Comparison of ENCODE assay signal across 21 cellular contexts in genomic region chr1:77371396-77371795, GRCh38.
DNase-seq lines count a peak whose midpoint lies in the region; ATAC-seq, FAIRE-seq and TF ChIP-seq lines count a peak whose summit lies in the region.
"Had no signal": no experiment of that assay in that cellular context is flagged by ENCODE, and none has a peak within 500 bp of the region (broad histone marks: within the 10 kb centered on the region; RNA-seq: fewer than 3 reads in every experiment).

No MANE protein-coding gene starts in this region.

- in situ Hi-C loops in HAP-1 (cut with MboI; ENCODE audit: low sequenced_read_pairs), result no loop called here

- peak overlapping the region; percentile 66 for H3K27ac ChIP-seq in smooth muscle cell (ENCODE audit: low read depth)
- H3K27ac ChIP-seq: hepatocyte, vagina had no signal

- 59% methylated on average over 1 of the region's 1 CpG for WGBS in smooth muscle cell (ENCODE audit: low lambda C conversion rate)

- no peaks in the 10 kb centered on the region for H3F3A ChIP-seq in smooth muscle cell (ENCODE audit: low read depth)

- ATAC-seq in HG03045 (IDR thresholded peaks at IDR 0.05; ENCODE audit: unreplicated experiment), result no peak
- ATAC-seq: GM23338, left ventricle myocardium superior had no signal

- H3K4me3 ChIP-seq in fibroblast of mammary gland (ENCODE audit: control insufficient read depth, low read depth, low read length), result no peak overlapping the region
- H3K4me3 ChIP-seq in smooth muscle cell, result no peak overlapping the region
- no peak overlapping the region for H3K4me3 ChIP-seq in HAP-1
- H3K4me3 ChIP-seq: GM23338, hepatocyte, vagina had no signal

- FAIRE-seq in RCC 7860 (lab: Jason Lieb, UNC), result no peak

- no peak overlapping the region for H3K4me2 ChIP-seq in smooth muscle cell
- H3K4me2 ChIP-seq: GM23338, hepatocyte had no signal

- H4K20me1 ChIP-seq in smooth muscle cell (ENCODE audit: low read depth), result no peaks in the 10 kb centered on the region

- H3K9me3 ChIP-seq in smooth muscle cell (replicated peaks; ENCODE audit: low read depth), result no peaks in the 10 kb centered on the region
- no peaks in the 10 kb centered on the region for H3K9me3 ChIP-seq in HAP-1
- H3K9me3 ChIP-seq: vagina had no signal

- no peak overlapping the region for H2AFZ ChIP-seq in smooth muscle cell (ENCODE audit: low read depth)
- H2AFZ ChIP-seq: GM23338, hepatocyte had no signal

- H3K27me3 ChIP-seq in smooth muscle cell (ENCODE audit: low read depth) (no peaks in the 10 kb centered on the region), HAP-1 (ENCODE audit: low read depth) (no peaks in the 10 kb centered on the region)
- H3K27me3 ChIP-seq: hepatocyte, vagina had no signal

- TF ChIP-seq CTCF in fibroblast of mammary gland (conservative IDR thresholded peaks at IDR 0.05; ENCODE audit: control insufficient read depth, insufficient read depth, low read depth, low read length), result no peak
- no peak for TF ChIP-seq CTCF in smooth muscle cell (IDR thresholded peaks at IDR 0.05; ENCODE audit: borderline replicate concordance, insufficient read depth, poor library complexity, severe bottlenecking)

- no peaks in the 10 kb centered on the region for H3K79me2 ChIP-seq in smooth muscle cell (ENCODE audit: low read depth)
- H3K79me2 ChIP-seq: hepatocyte had no signal

- no peak overlapping the region for H3K9ac ChIP-seq in smooth muscle cell (ENCODE audit: low read depth)

- DNase-seq in GM04504 (ENCODE audit: low read depth) (peak; percentile 25), RCC 7860 (ENCODE audit: low spot score) (peak; percentile 46), fibroblast of mammary gland (ENCODE audit: low read depth) (peak; percentile 55), smooth muscle cell (lab: John Stamatoyannopoulos, UW; ENCODE audit: unreplicated experiment) (no peak), C1 segment of cervical spinal cord (lab: John Stamatoyannopoulos, UW) (no peak), HAP-1 (ENCODE audit: low spot score in 2 of 2) (no peak)
- DNase-seq: activated CD4-positive, CD25-positive, alpha-beta regulatory T cell treated with anti-CD3 and anti-CD28 coated beads, Interleukin-2, amount 50 U/mL, for 72 hours; activated T-cell treated with anti-CD3 and anti-CD28 coated beads, Interleukin-2, amount 50 U/mL, for 24 hours; anterior cingulate cortex; caudate nucleus; COR-L47; dermis blood vessel endothelial cell; DMS79; immature natural killer cell; left ventricle myocardium superior; nephron progenitor cell; stimulated activated CD4-positive, alpha-beta T cell treated with anti-CD3 and anti-CD28 coated beads, Interleukin-1b, Interleukin-23, amount 100 ng/mL, for 48 hours had no signal

- H3K36me3 ChIP-seq in smooth muscle cell (ENCODE audit: low read depth), result no peaks in the 10 kb centered on the region
- H3K36me3 ChIP-seq in HAP-1 (replicated peaks), result no peaks in the 10 kb centered on the region
- H3K36me3 ChIP-seq: vagina had no signal

- H3K4me1 ChIP-seq in smooth muscle cell (ENCODE audit: low read depth), result peaks cover 7% of the 10 kb centered on the region
- H3K4me1 ChIP-seq in HAP-1, result no peaks in the 10 kb centered on the region
- H3K4me1 ChIP-seq: vagina had no signal

Comparison
In these comparisons a context has a peak if more than half of its experiments do, and no peak if none do; other contexts are left out.
1. DNase-seq: peak in GM04504 (single experiment), RCC 7860 (single experiment) and fibroblast of mammary gland (single experiment); none in smooth muscle cell (single experiment), C1 segment of cervical spinal cord (0 of 14) and HAP-1 (0 of 2).